In the genomic region with DNA sequence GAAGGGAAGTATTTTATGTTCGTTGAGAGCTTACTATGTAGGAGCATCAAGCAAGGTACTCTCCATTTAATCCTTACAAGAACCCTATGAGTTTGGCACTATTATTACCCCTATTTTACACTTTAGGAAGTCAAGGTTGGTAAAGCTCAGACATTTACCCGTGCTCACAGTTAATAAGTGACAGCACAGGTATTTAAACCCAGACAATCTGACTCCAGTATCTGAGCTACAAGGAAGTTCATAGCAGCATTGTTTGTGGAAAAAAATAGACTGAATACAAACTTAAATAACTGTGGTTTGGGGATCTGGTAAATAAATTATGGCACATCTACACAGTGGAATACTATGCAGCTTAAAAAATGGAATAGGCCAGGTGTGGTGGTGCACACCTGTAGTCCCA, we compare ENCODE assay signal across 29 cellular contexts. TPM values are rescaled to one million over a fixed set of nuclear protein-coding genes. Genes with fewer than 3 reads are reported as not detected.
DNase-seq lines count a peak whose midpoint lies in the region; ATAC-seq and TF ChIP-seq lines count a peak whose summit lies in the region.
"Had no signal": no experiment of that assay in that cellular context is flagged by ENCODE, and none has a peak within 500 bp of the region (broad histone marks: within the 10 kb centered on the region; RNA-seq: fewer than 3 reads in every experiment).

No MANE protein-coding gene starts in this region.

- no peak overlapping the region for H2AFZ ChIP-seq in hepatocyte

- no peak overlapping the region for H3K4me3 Mint-ChIP-seq in Calu3 (ENCODE audit: low read depth, unreplicated experiment)
- H3K4me3 Mint-ChIP-seq: CD14-positive monocyte; CD4-positive, alpha-beta memory T cell; CD4-positive, CD25-positive, alpha-beta regulatory T cell; CD8-positive, alpha-beta memory T cell had no signal

- H3K9me3 ChIP-seq in hepatocyte (ENCODE audit: low read depth), result no peaks in the 10 kb centered on the region
- H3K9me3 ChIP-seq: BE2C had no signal

- peaks cover 10% of the 10 kb centered on the region for H3K9me3 Mint-ChIP-seq in Calu3 (ENCODE audit: low read depth, unreplicated experiment)

- H3K9me2 ChIP-seq in hepatocyte (replicated peaks; ENCODE audit: insufficient read depth), result no peaks in the 10 kb centered on the region

- peak overlapping the region; percentile 67 for H3K27ac ChIP-seq in hepatocyte
- H3K27ac ChIP-seq: BLaER1 had no signal

- no peak overlapping the region for H3K4me2 ChIP-seq in hepatocyte
- H3K4me2 ChIP-seq: BLaER1 had no signal

- BruUV-seq in Calu3 (replicated peaks; lab: Mats Ljungman, UMichigan), result no TSS peak

- H3K4me3 ChIP-seq in hepatocyte, result no peak overlapping the region
- H3K4me3 ChIP-seq: BLaER1, GM12878 had no signal

- no peaks in the 10 kb centered on the region for H3K27me3 ChIP-seq in hepatocyte
- H3K27me3 ChIP-seq: BE2C, BLaER1 had no signal

- no peaks in the 10 kb centered on the region for H4K20me1 ChIP-seq in hepatocyte (ENCODE audit: insufficient read depth, poor library complexity, severe bottlenecking)
- H4K20me1 ChIP-seq: BLaER1 had no signal

- H3K79me2 ChIP-seq in hepatocyte, result no peaks in the 10 kb centered on the region

- peaks cover 20% of the 10 kb centered on the region for H3K4me1 Mint-ChIP-seq in Calu3 (ENCODE audit: low read depth, unreplicated experiment)
- H3K4me1 Mint-ChIP-seq: CD4-positive, alpha-beta memory T cell; CD4-positive, CD25-positive, alpha-beta regulatory T cell; CD8-positive, alpha-beta memory T cell had no signal

- DNase-seq in Calu3 (no peak), hepatocyte (ENCODE audit: low spot score) (no peak), left colon (no peak), renal cortical epithelial cell (ENCODE audit: low read depth) (peak; percentile 59), DMS 273 (lab: John Stamatoyannopoulos, UW; ENCODE audit: unreplicated experiment) (no peak), posterior vena cava (ENCODE audit: low spot score) (no peak)
- DNase-seq in activated effector memory CD4-positive, alpha-beta T cell treated with Interleukin-2 at 50 U/mL for 16 hours, result no peak
- DNase-seq: 8988T; ACHN; BE2C; C1 segment of cervical spinal cord; CD4-positive, alpha-beta memory T cell; CD4-positive, CD25-positive, alpha-beta regulatory T cell; CD8-positive, alpha-beta memory T cell; COR-L47; DMS 273 treated with DMSO at 0.1 percent for 48 hours; DMS153; DMS53; DMS79; DND-41; GDM1 had no signal

- no peaks in the 10 kb centered on the region for H3K36me3 ChIP-seq in hepatocyte (replicated peaks; ENCODE audit: insufficient read depth, low read depth)
- H3K36me3 ChIP-seq: BE2C, BLaER1 had no signal

- no peaks in the 10 kb centered on the region for H3K4me1 ChIP-seq in hepatocyte (ENCODE audit: insufficient read depth)
- H3K4me1 ChIP-seq: BLaER1 had no signal

- H3K36me3 Mint-ChIP-seq in Calu3 (ENCODE audit: insufficient read depth, unreplicated experiment), result peaks cover 4% of the 10 kb centered on the region
- H3K36me3 Mint-ChIP-seq: CD4-positive, alpha-beta memory T cell; CD4-positive, CD25-positive, alpha-beta regulatory T cell had no signal

- H3K27ac Mint-ChIP-seq in Calu3 (ENCODE audit: unreplicated experiment), result peak overlapping the region; percentile 29
- H3K27ac Mint-ChIP-seq: CD14-positive monocyte; CD4-positive, alpha-beta memory T cell; CD4-positive, CD25-positive, alpha-beta regulatory T cell; CD8-positive, alpha-beta memory T cell had no signal

- peak; percentile 64 for ATAC-seq in left colon
- ATAC-seq in GM18517 (IDR thresholded peaks at IDR 0.05; ENCODE audit: unreplicated experiment), result no peak
- ATAC-seq: GM12878 had no signal

- 72% methylated on average over 2 of the region's 2 CpGs for WGBS in hepatocyte (ENCODE audit: low lambda C conversion rate, missing lambda C conversion rate)

- CTCF ChIA-PET in Calu3 (lab: Charles Lee), result interaction anchor here (0.6 to 2.0 kb wide), 3 partner anchors 10 to 174 kb away, joined by 3 to 13 read pairs (median 4); no protein-coding TSS in a partner anchor

- TF ChIP-seq CTCF in Calu3 (IDR thresholded peaks at IDR 0.05; ENCODE audit: unreplicated experiment), result no peak
- no peak for TF ChIP-seq CTCF in hepatocyte (IDR thresholded peaks at IDR 0.05; ENCODE audit: poor library complexity)

- no peaks in the 10 kb centered on the region for H3K27me3 Mint-ChIP-seq in Calu3 (ENCODE audit: unreplicated experiment)

- intact Hi-C loops in Calu3 (cut with micrococcal nuclease; ENCODE audit: unreplicated experiment) (no loop called here), left colon (cut with DNase I, micrococcal nuclease) (no loop called here), posterior vena cava (cut with DNase I) (no loop called here)

RNA-seq across cellular contexts. Expression of gene GMNN, which starts 21.2 kb away (rescaled TPM):
- 183 and 200 TPM in 2 replicates for total RNA-seq in Calu3 (2022)
- total RNA-seq in hepatocyte, result 66.8 and 73.1 TPM in 2 replicates
- 65.3 and 76.3 TPM in 2 replicates for polyA plus RNA-seq in hepatocyte
- total RNA-seq in left colon, result 10 to 100 TPM; 40.7 to 67.2 TPM
- total RNA-seq in renal cortical epithelial cell, result 12.1 and 19.3 TPM in 2 replicates
- total RNA-seq in posterior vena cava, result 1 to 10 TPM; 6.0 to 7.5 TPM

RNA-seq across cellular contexts. Expression of gene C6orf62, which starts 34.6 kb away (rescaled TPM):
- total RNA-seq in Calu3 (2022) (334 and 370 TPM in 2 replicates), hepatocyte (64.1 and 72.1 TPM in 2 replicates), left colon (10 to 100 TPM; 70.0 to 84.9 TPM), renal cortical epithelial cell (116 and 199 TPM in 2 replicates), posterior vena cava (10 to 100 TPM; 63.9 to 70.3 TPM)
- polyA plus RNA-seq in hepatocyte, result 27.2 and 29.6 TPM in 2 replicates

RNA-seq across cellular contexts. Expression of gene ARMH2, which starts 45.2 kb away (rescaled TPM):
- total RNA-seq in Calu3 (2022) (not detected in 2 replicates), hepatocyte (not detected in 2 replicates), left colon (not detected), renal cortical epithelial cell (not detected in 2 replicates), posterior vena cava (not detected)
- not detected in 2 replicates for polyA plus RNA-seq in hepatocyte
- total RNA-seq: A673, Daoy, G401, GM12878 had no signal
- polyA plus RNA-seq: AG04450 had no signal
